30 cellular contexts compared by ENCODE assay signal in the genomic region with DNA sequence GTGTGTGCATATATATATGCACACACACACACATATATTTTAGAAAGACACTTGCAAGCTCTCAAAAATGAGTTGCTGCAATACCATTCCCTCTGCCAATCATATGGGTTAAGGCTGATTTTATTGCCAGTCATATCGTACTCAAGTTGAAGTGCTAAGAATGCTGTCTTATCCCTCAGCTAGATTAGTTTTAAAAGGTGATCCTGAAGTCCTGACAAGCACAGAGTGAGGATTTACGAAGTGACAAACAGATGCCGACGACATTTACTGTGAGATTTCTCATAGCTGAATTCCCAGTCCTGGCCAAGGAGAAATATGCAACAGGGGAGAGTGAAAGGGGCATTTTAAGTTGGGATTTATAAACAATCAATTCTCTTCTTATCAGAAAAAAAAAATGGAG.
"Had no signal": no experiment of that assay in that cellular context is flagged by ENCODE, and none has a peak within 500 bp of the region (broad histone marks: within the 10 kb centered on the region; RNA-seq: fewer than 3 reads in every experiment).

No MANE protein-coding gene starts in this region.

- H3K36me3 ChIP-seq: adrenal gland, ascending aorta, brain microvascular endothelial cell, breast epithelium, cardiac muscle cell had no signal

- DNase-seq: activated effector memory CD4-positive, alpha-beta T cell treated with anti-CD3 and anti-CD28 coated beads, Interleukin-2, amount 50 U/mL, for 16 hours; activated effector memory CD4-positive, alpha-beta T cell treated with Interleukin-2 at 50 U/mL for 16 hours; activated gamma-delta T cell; activated gamma-delta T cell treated with Interleukin-2 at 50 U/mL for 16 hours; activated naive CD4-positive, alpha-beta T cell; activated naive CD4-positive, alpha-beta T cell treated with anti-CD3 and anti-CD28 coated beads for 36 hours; activated naive CD4-positive, alpha-beta T cell treated with anti-CD3 and anti-CD28 coated beads, Interleukin-2, amount 10 ng/mL, durations not matched to agents 7 days and 5 days; activated naive CD4-positive, alpha-beta T cell treated with anti-CD3 and anti-CD28 coated beads, Interleukin-2, amount 50 U/mL, for 16 hours; activated naive CD4-positive, alpha-beta T cell treated with Interleukin-2 at 50 U/mL for 16 hours; activated naive CD8-positive, alpha-beta T cell treated with anti-CD3 and anti-CD28 coated beads for 36 hours; activated naive CD8-positive, alpha-beta T cell treated with anti-CD3 and anti-CD28 coated beads, Interleukin-2, amount 10 ng/mL, durations not matched to agents 7 days and 5 days; activated naive CD8-positive, alpha-beta T cell treated with anti-CD3 and anti-CD28 coated beads, Interleukin-2, amount 50 U/mL, for 24 hours; activated T-cell treated with anti-CD3 and anti-CD28 coated beads, Interleukin-2, amount 50 U/mL, for 1 hour; activated T-cell treated with anti-CD3 and anti-CD28 coated beads, Interleukin-2, amount 50 U/mL, for 24 hours; activated T-cell treated with anti-CD3 and anti-CD28 coated beads, Interleukin-2, amount 50 U/mL, for 4 hours; activated T-cell treated with anti-CD3 and anti-CD28 coated beads, Interleukin-2, amount 50 U/mL, for 48 hours; activated T-cell treated with anti-CD3 and anti-CD28 coated beads, Interleukin-2, amount 50 U/mL, for 72 hours; adrenal gland; amniotic stem cell; amygdala; anterior cingulate cortex; aorta; body of pancreas; brain microvascular endothelial cell; caudate nucleus; central memory CD4-positive, alpha-beta T cell; cerebellar nuclear complex had no signal

- H3K9me3 ChIP-seq: adrenal gland, ascending aorta, body of pancreas, breast epithelium had no signal

- H3K27me3 ChIP-seq: adrenal gland, ascending aorta, body of pancreas, brain microvascular endothelial cell, breast epithelium had no signal

- H3K4me3 ChIP-seq: adrenal gland, ascending aorta, body of pancreas, breast epithelium, cardiac muscle cell had no signal

- H3K27ac ChIP-seq: adrenal gland, ascending aorta, body of pancreas, brain microvascular endothelial cell, breast epithelium, cardiac muscle cell had no signal
